Comparison of ENCODE assay signal across 8 cellular contexts in the genomic region with DNA sequence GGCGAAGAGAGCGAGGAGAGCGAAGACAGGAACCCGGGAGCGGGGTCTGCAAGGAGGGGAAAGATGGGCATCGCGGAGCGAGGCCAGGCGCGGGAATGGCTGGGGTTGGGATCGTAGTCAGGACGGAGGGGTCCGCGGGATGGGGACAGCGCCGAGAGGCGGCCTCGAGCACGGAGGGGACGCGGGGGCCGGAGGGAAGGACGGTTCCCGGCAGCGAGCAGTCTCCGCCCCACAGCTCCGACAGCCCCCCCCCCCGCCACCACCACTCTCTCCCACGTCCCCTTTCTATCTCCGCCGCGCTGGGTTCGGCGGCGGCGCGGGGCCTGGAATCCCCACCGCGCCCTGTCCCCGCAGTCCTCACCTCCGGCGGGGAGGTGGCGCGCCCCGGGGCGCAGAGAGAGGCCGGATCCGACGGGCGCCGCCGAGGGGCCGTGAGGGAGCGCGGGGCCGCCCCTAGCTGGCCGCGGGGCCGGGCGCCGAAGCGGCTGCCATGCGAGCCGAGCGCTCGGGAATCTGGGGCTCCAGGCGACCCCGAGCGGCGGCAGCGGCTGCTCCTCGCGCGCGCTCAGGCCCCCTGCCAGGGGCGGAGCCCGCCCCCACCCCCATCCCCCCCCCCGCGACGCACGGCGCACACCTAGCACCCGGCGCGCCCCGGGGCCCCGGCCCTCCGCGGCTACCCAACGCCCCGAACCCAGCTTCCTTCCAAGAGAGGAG. TPM values are rescaled to one million over a fixed set of nuclear protein-coding genes. Genes with fewer than 3 reads are reported as not detected.
DNase-seq lines count a peak whose midpoint lies in the region; ATAC-seq and TF ChIP-seq lines count a peak whose summit lies in the region.

A gene with protein sequence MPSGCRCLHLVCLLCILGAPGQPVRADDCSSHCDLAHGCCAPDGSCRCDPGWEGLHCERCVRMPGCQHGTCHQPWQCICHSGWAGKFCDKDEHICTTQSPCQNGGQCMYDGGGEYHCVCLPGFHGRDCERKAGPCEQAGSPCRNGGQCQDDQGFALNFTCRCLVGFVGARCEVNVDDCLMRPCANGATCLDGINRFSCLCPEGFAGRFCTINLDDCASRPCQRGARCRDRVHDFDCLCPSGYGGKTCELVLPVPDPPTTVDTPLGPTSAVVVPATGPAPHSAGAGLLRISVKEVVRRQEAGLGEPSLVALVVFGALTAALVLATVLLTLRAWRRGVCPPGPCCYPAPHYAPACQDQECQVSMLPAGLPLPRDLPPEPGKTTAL (minus strand): TSS at position 515 of the 714 bp plus-strand sequence. CDS start 723 bp downstream, outside the sequence.

- intact Hi-C loops in left colon (cut with DNase I, micrococcal nuclease), result loop anchor here in 1 of 2 donors (10.0 kb wide), 1 partner anchor 50 kb away; no protein-coding TSS in a partner anchor

- ATAC-seq in left colon (peak; percentile 25), HG03097 (IDR thresholded peaks at IDR 0.05; ENCODE audit: low FRiP score, unreplicated experiment) (no peak)

- DNase-seq in AG09309 (ENCODE audit: low read depth), result no peak
- DNase-seq in H4 (ENCODE audit: low spot score), result no peak
- peak; percentile 36 for DNase-seq in SW480 (ENCODE audit: low spot score)
- no peak for DNase-seq in cardiac fibroblast (ENCODE audit: low read depth in 2 of 2)
- DNase-seq in left colon, result no peak
- peak; percentile 8 to 9 for DNase-seq in stimulated activated CD8-positive, alpha-beta memory T cell treated with anti-CD3 and anti-CD28 coated beads, Interleukin-2, amount 100 ng/mL, for 48 hours (ENCODE audit: low read depth in 2 of 2)
- no peak for DNase-seq in HCEC 1CT

- H3K4me3 ChIP-seq in AG09309 (ENCODE audit: control insufficient read depth, low read depth, low read length) (peak within 1 kb of the TSS; percentile 49), cardiac fibroblast (replicated peaks in 1 of 2; ENCODE audit: low read depth in 2 of 2, low read length in 2 of 2) (peak within 1 kb of the TSS; percentile 48 to 49)

- TF ChIP-seq CTCF in AG09309 (IDR thresholded peaks at IDR 0.05; ENCODE audit: control insufficient read depth, insufficient read depth, low read depth, low read length, missing control alignments) (no peak), cardiac fibroblast (IDR thresholded peaks at IDR 0.05; ENCODE audit: low read depth, low read length) (no peak)

RNA-seq across cellular contexts. Expression of the gene that starts here (rescaled TPM):
- 12.6 and 13.7 TPM in 2 replicates for total RNA-seq in H4 (2014; rRNA removed; shearing (Covaris generic))
- total RNA-seq in left colon, result under 1 TPM; 0.27 to 0.28 TPM

Comparison
In these comparisons a context has a peak if more than half of its experiments do, and no peak if none do; other contexts are left out.
1. RNA of the gene that starts here (total RNA-seq): 12.6 to 13.7 TPM in H4; 0.27 to 0.28 TPM in left colon; every median in the first group is over 10 times any median in the second.
2. Peak in ATAC-seq in left colon; RNA of the gene not detected or under 1 TPM.
3. DNase-seq: peak in SW480 (single experiment) and stimulated activated CD8-positive, alpha-beta memory T cell treated with anti-CD3 and anti-CD28 coated beads, Interleukin-2, amount 100 ng/mL, for 48 hours (2 of 2); none in AG09309 (single experiment), H4 (single experiment), cardiac fibroblast (0 of 2), left colon (0 of 2) and HCEC 1CT (single experiment).